ENCODE assay signal across 25 cellular contexts in genomic region chr14:70812124-70812818, GRCh38. TPM values are rescaled to one million over a fixed set of nuclear protein-coding genes. Genes with fewer than 3 reads are reported as not detected.
DNase-seq lines count a peak whose midpoint lies in the region; ATAC-seq and TF ChIP-seq lines count a peak whose summit lies in the region.
"Had no signal": no experiment of that assay in that cellular context is flagged by ENCODE, and none has a peak within 500 bp of the region (broad histone marks: within the 10 kb centered on the region; RNA-seq: fewer than 3 reads in every experiment).

No MANE protein-coding gene starts in this region.

- BruUV-seq in PC-3 (replicated peaks; lab: Mats Ljungman, UMichigan), result no TSS peak

- CTCF ChIA-PET in PC-3 (lab: Charles Lee), result no interaction called here

- H3K9ac ChIP-seq in PC-3 (ENCODE audit: low read length) (0 out of 2 replicates have a peak overlapping the region, but pooled peaks have one; percentile 1), iPS-18a (ENCODE audit: low read length) (no peak overlapping the region), smooth muscle cell (ENCODE audit: low read depth) (no peak overlapping the region), GM23248 (no peak overlapping the region)
- H3K9ac ChIP-seq: KMS-11 had no signal

- H3K4me1 ChIP-seq in breast epithelium, result peaks cover 0 to 3% of the 10 kb centered on the region in 2 donors
- peaks cover 44% of the 10 kb centered on the region for H3K4me1 ChIP-seq in PC-3 (ENCODE audit: insufficient read depth, low read length)
- peaks cover 20% of the 10 kb centered on the region for H3K4me1 ChIP-seq in iPS-18a (ENCODE audit: control insufficient read depth, low read depth, low read length)
- H3K4me1 ChIP-seq in smooth muscle cell (ENCODE audit: low read depth), result peaks cover 22% of the 10 kb centered on the region
- H3K4me1 ChIP-seq in GM23248 (ENCODE audit: insufficient read depth), result no peaks in the 10 kb centered on the region
- H3K4me1 ChIP-seq: prostate gland had no signal

- H3K9me2 ChIP-seq in PC-3 (replicated peaks; ENCODE audit: low read length) (no peaks in the 10 kb centered on the region), GM23248 (ENCODE audit: insufficient read depth) (no peaks in the 10 kb centered on the region)

- H3K4me3 ChIP-seq in breast epithelium, result no peak overlapping the region
- peak overlapping the region; percentile 83 for H3K4me3 ChIP-seq in PC-3 (ENCODE audit: low read length)
- peak overlapping the region; percentile 77 for H3K4me3 ChIP-seq in iPS-18a (ENCODE audit: low read length)
- H3K4me3 ChIP-seq in smooth muscle cell, result no peak overlapping the region
- no peak overlapping the region for H3K4me3 ChIP-seq in GM23248
- H3K4me3 ChIP-seq: prostate gland, thoracic aorta had no signal

- no peaks in the 10 kb centered on the region for H3K9me3 ChIP-seq in breast epithelium
- no peaks in the 10 kb centered on the region for H3K9me3 ChIP-seq in PC-3 (ENCODE audit: low read length)
- no peaks in the 10 kb centered on the region for H3K9me3 ChIP-seq in iPS-18a (ENCODE audit: control insufficient read depth, low read depth, low read length)
- H3K9me3 ChIP-seq in smooth muscle cell (replicated peaks; ENCODE audit: low read depth), result no peaks in the 10 kb centered on the region
- no peaks in the 10 kb centered on the region for H3K9me3 ChIP-seq in GM23248 (ENCODE audit: low read depth)
- H3K9me3 ChIP-seq: prostate gland, thoracic aorta had no signal

- no peaks in the 10 kb centered on the region for H4K20me1 ChIP-seq in PC-3 (ENCODE audit: low read length)
- H4K20me1 ChIP-seq in smooth muscle cell (ENCODE audit: low read depth), result no peaks in the 10 kb centered on the region
- no peaks in the 10 kb centered on the region for H4K20me1 ChIP-seq in GM23248 (ENCODE audit: insufficient read depth)

- H3K27ac ChIP-seq in breast epithelium (no peak overlapping the region), PC-3 (ENCODE audit: low read length) (peak overlapping the region; percentile 45), iPS-18a (ENCODE audit: low read length) (no peak overlapping the region), smooth muscle cell (ENCODE audit: low read depth) (peak overlapping the region; percentile 71), GM23248 (no peak overlapping the region)
- H3K27ac ChIP-seq: C4-2B, KMS-11, prostate gland, thoracic aorta had no signal

- whole genome bisulfite sequencing in smooth muscle cell (ENCODE audit: low lambda C conversion rate), result 51% methylated on average over 2 of the region's 2 CpGs
- WGBS in GM23248 (ENCODE audit: low coverage in 1 of 2, low lambda C conversion rate in 2 of 2, missing lambda C conversion rate in 2 of 2), 2 experiments, result 40 to 42% methylated on average over 2 of the region's 2 CpGs

- POLR2A ChIA-PET in PC-3 (lab: Charles Lee; ENCODE audit: unreplicated experiment), result no interaction called here

- TF ChIP-seq POLR2A in breast epithelium (IDR thresholded peaks at IDR 0.05), result no peak

- ATAC-seq in PC-3, result no peak
- no peak for ATAC-seq in HG03460 (IDR thresholded peaks at IDR 0.05; ENCODE audit: unreplicated experiment)
- ATAC-seq in left colon, result no peak
- ATAC-seq: left cardiac atrium; stimulated activated naive B cell treated with anti-CD40 and anti-IgM and Interleukin-4, amounts not matched to agents 10 μg/mL and 1 μg/mL and 100 μg/mL, for 72 hours had no signal

- intact Hi-C loops in breast epithelium (cut with DNase I; ENCODE audit: low total_unique reads) (no loop called here), PC-3 (cut with micrococcal nuclease) (no loop called here), left colon (cut with DNase I, micrococcal nuclease) (no loop called here)

- in situ Hi-C loops in T47D (cut with HindIII; ENCODE audit: low pct_unique_long_range_greater_than_20kb, low sequenced_read_pairs) (no loop called here), GM23248 (cut with MboI) (loop anchor here (10.0 kb wide), 2 partner anchors 163 to 187 kb away; no protein-coding TSS in a partner anchor)

- H3K79me2 ChIP-seq in PC-3 (ENCODE audit: low read length), result peaks cover 61% of the 10 kb centered on the region
- H3K79me2 ChIP-seq in smooth muscle cell (ENCODE audit: low read depth), result no peaks in the 10 kb centered on the region
- no peaks in the 10 kb centered on the region for H3K79me2 ChIP-seq in GM23248 (ENCODE audit: insufficient read depth)

- H3K36me3 ChIP-seq in breast epithelium (no peaks in the 10 kb centered on the region), PC-3 (ENCODE audit: low read depth, low read length) (no peaks in the 10 kb centered on the region), iPS-18a (ENCODE audit: control insufficient read depth, low read depth, low read length) (no peaks in the 10 kb centered on the region), smooth muscle cell (ENCODE audit: low read depth) (no peaks in the 10 kb centered on the region), GM23248 (ENCODE audit: low read depth) (no peaks in the 10 kb centered on the region)
- H3K36me3 ChIP-seq: prostate gland, thoracic aorta had no signal

- H2AFZ ChIP-seq in PC-3 (ENCODE audit: low read length) (0 out of 2 replicates have a peak overlapping the region, but pooled peaks have one; percentile 10), smooth muscle cell (ENCODE audit: low read depth) (no peak overlapping the region), GM23248 (no peak overlapping the region)

- H3K27me3 ChIP-seq in breast epithelium, result no peaks in the 10 kb centered on the region
- H3K27me3 ChIP-seq in PC-3 (ENCODE audit: low read length), result no peaks in the 10 kb centered on the region
- H3K27me3 ChIP-seq in iPS-18a (ENCODE audit: control insufficient read depth, insufficient read depth, low read length), result no peaks in the 10 kb centered on the region
- peaks cover 28% of the 10 kb centered on the region for H3K27me3 ChIP-seq in smooth muscle cell (ENCODE audit: low read depth)
- H3K27me3 ChIP-seq in GM23248 (replicated peaks; ENCODE audit: insufficient read depth), result peaks cover 55% of the 10 kb centered on the region

- no peaks in the 10 kb centered on the region for H3F3A ChIP-seq in PC-3 (ENCODE audit: low read length, unreplicated experiment)
- H3F3A ChIP-seq in smooth muscle cell (ENCODE audit: low read depth), result peaks cover 6% of the 10 kb centered on the region
- H3F3A ChIP-seq in GM23248 (ENCODE audit: insufficient read depth), result no peaks in the 10 kb centered on the region

- TF ChIP-seq CTCF in breast epithelium (IDR thresholded peaks at IDR 0.05) (no peak), PC-3 (conservative IDR thresholded peaks at IDR 0.05; ENCODE audit: low read depth, low read length) (no peak), smooth muscle cell (IDR thresholded peaks at IDR 0.05; ENCODE audit: borderline replicate concordance, insufficient read depth, poor library complexity, severe bottlenecking) (no peak)

- H3K4me2 ChIP-seq in PC-3 (ENCODE audit: low read length) (peak overlapping the region; percentile 88), smooth muscle cell (peak overlapping the region; percentile 38), GM23248 (ENCODE audit: unreplicated experiment) (no peak overlapping the region)
- H3K4me2 ChIP-seq: KMS-11 had no signal

- DNase-seq in T47D (ENCODE audit: low read depth in 1 of 2, low spot score in 1 of 2) (peak; percentile 53 to 89), breast epithelium (ENCODE audit: low spot score in 2 of 2) (no peak), PC-3 (peak; percentile 73), smooth muscle cell (lab: John Stamatoyannopoulos, UW; ENCODE audit: unreplicated experiment) (no peak), left colon (no peak), GM23248 (no peak)
- DNase-seq: activated CD4-positive, alpha-beta T cell treated with anti-CD3 and anti-CD28 coated beads, Interleukin-2, amount 50 U/mL, for 4 hours; activated CD8-positive, alpha-beta memory T cell treated with anti-CD3 and anti-CD28 coated beads, Interleukin-2, amount 50 U/mL, for 48 hours; activated gamma-delta T cell treated with Interleukin-2 at 50 U/mL for 16 hours; foreskin fibroblast; GDM1; hypothalamus; left cardiac atrium; NCI-H1048; NCI-H2081; OCI-M1; stimulated activated CD4-positive, alpha-beta T cell treated with anti-CD3 and anti-CD28 coated beads, Interleukin-2, amount 100 ng/mL, for 24 hours; stimulated activated naive B cell treated with anti-CD40 and anti-IgM and Interleukin-4, amounts not matched to agents 10 μg/mL and 1 μg/mL and 100 μg/mL, for 72 hours; T-helper 2 cell had no signal

RNA-seq across cellular contexts. Expression of gene MAP3K9, which starts 3.0 kb away (rescaled TPM):
- total RNA-seq in breast epithelium (1 to 10 TPM in 2 of 3 donors, under 1 TPM in 1; 0.16 to 6.3 (median 3.3) TPM), PC-3 (2014; rRNA removed) (13.4 and 14.3 TPM in 2 replicates), smooth muscle cell (2.0 and 2.4 TPM in 2 replicates), left colon (10 to 100 TPM; 10.0 to 12.4 TPM)
- polyA plus RNA-seq in smooth muscle cell (0.22 and 1.8 TPM in 2 replicates), GM23248 (2016; fragmentation: Nextera tagmentation; extraction: Ambion mirVana) (0.05 TPM in 1 of 2 replicates, not detected in the other)
- not detected in 2 replicates for total RNA-seq in GM23248 (2014; rRNA removed; shearing (Covaris generic))

Comparison
In these comparisons a context has a peak if more than half of its experiments do, and no peak if none do; other contexts are left out.
1. DNase-seq: peak in T47D (2 of 2) and PC-3 (single experiment); none in breast epithelium (0 of 2), smooth muscle cell (single experiment), left colon (0 of 2) and GM23248 (single experiment).
2. H3K27ac ChIP-seq: peak in PC-3 (single experiment) and smooth muscle cell (single experiment); none in breast epithelium (0 of 2), iPS-18a (single experiment) and GM23248 (single experiment).
3. H3K4me3 ChIP-seq: peak in PC-3 (single experiment) and iPS-18a (single experiment); none in breast epithelium (0 of 3), smooth muscle cell (single experiment) and GM23248 (single experiment).